ENCODE assay signal across 19 cellular contexts in the genomic region with DNA sequence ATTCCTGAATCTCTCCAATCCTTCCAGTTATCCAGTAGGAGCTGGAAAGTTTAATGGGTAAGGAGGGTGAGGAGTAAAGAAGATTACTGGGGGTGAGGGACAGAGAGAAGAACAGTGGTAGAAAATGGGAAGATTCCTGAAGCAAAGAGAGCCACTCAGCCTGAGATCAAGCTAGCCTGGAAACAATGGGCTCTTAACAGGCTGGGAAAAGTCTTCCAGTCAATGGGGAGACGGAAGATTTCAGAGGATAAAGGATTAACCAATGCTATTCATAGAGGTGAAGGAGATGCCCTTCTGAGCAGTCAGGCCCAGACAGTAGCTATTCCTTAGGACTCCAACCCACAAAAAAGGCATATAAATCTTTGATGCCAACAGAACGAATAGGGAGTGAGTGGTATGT.
DNase-seq lines count a peak whose midpoint lies in the region; ATAC-seq lines count a peak whose summit lies in the region.
"Had no signal": no experiment of that assay in that cellular context is flagged by ENCODE, and none has a peak within 500 bp of the region (broad histone marks: within the 10 kb centered on the region; RNA-seq: fewer than 3 reads in every experiment).

No MANE protein-coding gene starts in this region.

- H3K4me1 Mint-ChIP-seq in activated T-cell treated with anti-CD3 and anti-CD28 coated beads, Interleukin-2, amount 50 U/mL, for 24 hours (ENCODE audit: low read depth), result peaks cover 32% of the 10 kb centered on the region
- peaks cover 0 to 5% of the 10 kb centered on the region in 2 donors for H3K4me1 Mint-ChIP-seq in effector memory CD8-positive, alpha-beta T cell (ENCODE audit: low read depth in 2 of 2)
- H3K4me1 Mint-ChIP-seq in stimulated activated effector memory CD8-positive, alpha-beta T cell treated with anti-CD3 and anti-CD28 coated beads, Interleukin-12 subunit alpha, Interleukin-12 subunit beta, amount 100 ng/mL, for 72 hours, result peaks cover 16% of the 10 kb centered on the region

- H3K27ac Mint-ChIP-seq in activated T-cell treated with anti-CD3 and anti-CD28 coated beads, Interleukin-2, amount 50 U/mL, for 24 hours, result peak overlapping the region; percentile 70
- H3K27ac Mint-ChIP-seq in effector memory CD8-positive, alpha-beta T cell, result peak overlapping the region; percentile 4 to 77
- H3K27ac Mint-ChIP-seq in stimulated activated effector memory CD8-positive, alpha-beta T cell treated with anti-CD3 and anti-CD28 coated beads, Interleukin-12 subunit alpha, Interleukin-12 subunit beta, amount 100 ng/mL, for 72 hours, result peak overlapping the region; percentile 82

- no peak for ATAC-seq in effector memory CD8-positive, alpha-beta T cell (replicated peaks)
- no peak for ATAC-seq in stimulated activated effector memory CD8-positive, alpha-beta T cell treated with anti-CD3 and anti-CD28 coated beads, Interleukin-12 subunit alpha, Interleukin-12 subunit beta, amount 100 ng/mL, for 72 hours

- DNase-seq in activated T-cell treated with anti-CD3 and anti-CD28 coated beads, Interleukin-2, amount 50 U/mL, for 24 hours, result no peak
- DNase-seq in activated T-cell treated with anti-CD3 and anti-CD28 coated beads for 4 hours, result no peak
- DNase-seq in SW480 (ENCODE audit: low spot score), result peak; percentile 16
- DNase-seq in effector memory CD8-positive, alpha-beta T cell, result no peak
- no peak for DNase-seq in stimulated activated effector memory CD8-positive, alpha-beta T cell treated with anti-CD3 and anti-CD28 coated beads, Interleukin-12 subunit alpha, Interleukin-12 subunit beta, amount 100 ng/mL, for 72 hours (ENCODE audit: low spot score in 2 of 2)
- no peak for DNase-seq in GDM1 (lab: John Stamatoyannopoulos, UW)
- no peak for DNase-seq in C1 segment of cervical spinal cord (lab: John Stamatoyannopoulos, UW)
- DNase-seq in GM03348 (ENCODE audit: low spot score), result no peak
- DNase-seq: activated CD8-positive, alpha-beta memory T cell treated with anti-CD3 and anti-CD28 coated beads for 24 hours; activated effector memory CD4-positive, alpha-beta T cell treated with Interleukin-2 at 50 U/mL for 16 hours; amniotic stem cell; effector CD4-positive, alpha-beta T cell; EL; esophagus squamous epithelium; mesenchymal stem cell; NCI-H1930; NCI-H345; RPMI8226; substantia nigra had no signal

- H3K9me3 Mint-ChIP-seq in activated T-cell treated with anti-CD3 and anti-CD28 coated beads, Interleukin-2, amount 50 U/mL, for 24 hours, result peaks cover 2% of the 10 kb centered on the region
- no peaks in the 10 kb centered on the region for H3K9me3 Mint-ChIP-seq in effector memory CD8-positive, alpha-beta T cell
- no peaks in the 10 kb centered on the region for H3K9me3 Mint-ChIP-seq in stimulated activated effector memory CD8-positive, alpha-beta T cell treated with anti-CD3 and anti-CD28 coated beads, Interleukin-12 subunit alpha, Interleukin-12 subunit beta, amount 100 ng/mL, for 72 hours

- peaks cover 88% of the 10 kb centered on the region for H3K36me3 Mint-ChIP-seq in activated T-cell treated with anti-CD3 and anti-CD28 coated beads, Interleukin-2, amount 50 U/mL, for 24 hours (ENCODE audit: low read depth)
- H3K36me3 Mint-ChIP-seq in effector memory CD8-positive, alpha-beta T cell (ENCODE audit: insufficient read depth), result peaks cover 45% of the 10 kb centered on the region
- H3K36me3 Mint-ChIP-seq in stimulated activated effector memory CD8-positive, alpha-beta T cell treated with anti-CD3 and anti-CD28 coated beads, Interleukin-12 subunit alpha, Interleukin-12 subunit beta, amount 100 ng/mL, for 72 hours, result peaks cover 99% of the 10 kb centered on the region

- no peak overlapping the region for H3K4me3 Mint-ChIP-seq in activated T-cell treated with anti-CD3 and anti-CD28 coated beads, Interleukin-2, amount 50 U/mL, for 24 hours
- no peak overlapping the region for H3K4me3 Mint-ChIP-seq in effector memory CD8-positive, alpha-beta T cell
- no peak overlapping the region for H3K4me3 Mint-ChIP-seq in stimulated activated effector memory CD8-positive, alpha-beta T cell treated with anti-CD3 and anti-CD28 coated beads, Interleukin-12 subunit alpha, Interleukin-12 subunit beta, amount 100 ng/mL, for 72 hours

- H3K27me3 Mint-ChIP-seq in activated T-cell treated with anti-CD3 and anti-CD28 coated beads, Interleukin-2, amount 50 U/mL, for 24 hours, result no peaks in the 10 kb centered on the region
- H3K27me3 Mint-ChIP-seq in effector memory CD8-positive, alpha-beta T cell, result no peaks in the 10 kb centered on the region
